Comparison of ENCODE assay signal across 1 cellular context in genomic region chr12:132886529-132887477, GRCh38.
TF ChIP-seq lines count a peak whose summit lies in the region.

No MANE protein-coding gene starts in this region.

TF ChIP-seq in K562, 482 proteins besides CTCF, POLR2A, EP300 and RAD21 (continued from another document):
- TF ChIP-seq, protein P1, sequence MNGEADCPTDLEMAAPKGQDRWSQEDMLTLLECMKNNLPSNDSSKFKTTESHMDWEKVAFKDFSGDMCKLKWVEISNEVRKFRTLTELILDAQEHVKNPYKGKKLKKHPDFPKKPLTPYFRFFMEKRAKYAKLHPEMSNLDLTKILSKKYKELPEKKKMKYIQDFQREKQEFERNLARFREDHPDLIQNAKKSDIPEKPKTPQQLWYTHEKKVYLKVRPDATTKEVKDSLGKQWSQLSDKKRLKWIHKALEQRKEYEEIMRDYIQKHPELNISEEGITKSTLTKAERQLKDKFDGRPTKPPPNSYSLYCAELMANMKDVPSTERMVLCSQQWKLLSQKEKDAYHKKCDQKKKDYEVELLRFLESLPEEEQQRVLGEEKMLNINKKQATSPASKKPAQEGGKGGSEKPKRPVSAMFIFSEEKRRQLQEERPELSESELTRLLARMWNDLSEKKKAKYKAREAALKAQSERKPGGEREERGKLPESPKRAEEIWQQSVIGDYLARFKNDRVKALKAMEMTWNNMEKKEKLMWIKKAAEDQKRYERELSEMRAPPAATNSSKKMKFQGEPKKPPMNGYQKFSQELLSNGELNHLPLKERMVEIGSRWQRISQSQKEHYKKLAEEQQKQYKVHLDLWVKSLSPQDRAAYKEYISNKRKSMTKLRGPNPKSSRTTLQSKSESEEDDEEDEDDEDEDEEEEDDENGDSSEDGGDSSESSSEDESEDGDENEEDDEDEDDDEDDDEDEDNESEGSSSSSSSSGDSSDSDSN (IDR thresholded peaks at IDR 0.05; ENCODE audit: borderline replicate concordance in 1 of 2, low read depth in 2 of 2, low read length in 2 of 2): peak; percentile 52 to 68; a peak in 1 of 4 replicates
- no peak for TF ChIP-seq ZBTB5 (IDR thresholded peaks at IDR 0.05)
- no peak for TF ChIP-seq ZNF75A (CRISPR knock-in tag; IDR thresholded peaks at IDR 0.05)
- no peak for TF ChIP-seq FOXJ3 (CRISPR knock-in tag; IDR thresholded peaks at IDR 0.05)
- TF ChIP-seq ZNF174 (CRISPR knock-in tag; IDR thresholded peaks at IDR 0.05): no peak
- no peak for TF ChIP-seq ELK1 (CRISPR knock-in tag; IDR thresholded peaks at IDR 0.05)
- TF ChIP-seq NRF1 (conservative IDR thresholded peaks at IDR 0.05 in 1 of 2, IDR thresholded peaks at IDR 0.05 in 1 of 2): peak in 1 of 2 experiments; percentile 42; a peak in 2 of 4 replicates
- TF ChIP-seq, protein P2, sequence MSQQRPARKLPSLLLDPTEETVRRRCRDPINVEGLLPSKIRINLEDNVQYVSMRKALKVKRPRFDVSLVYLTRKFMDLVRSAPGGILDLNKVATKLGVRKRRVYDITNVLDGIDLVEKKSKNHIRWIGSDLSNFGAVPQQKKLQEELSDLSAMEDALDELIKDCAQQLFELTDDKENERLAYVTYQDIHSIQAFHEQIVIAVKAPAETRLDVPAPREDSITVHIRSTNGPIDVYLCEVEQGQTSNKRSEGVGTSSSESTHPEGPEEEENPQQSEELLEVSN (IDR thresholded peaks at IDR 0.05; ENCODE audit: borderline replicate concordance in 1 of 2, extremely low read depth in 1 of 2, insufficient read depth in 1 of 2, insufficient read length in 1 of 2, low read depth in 1 of 2, low read length in 1 of 2, poor library complexity in 1 of 2, severe bottlenecking in 1 of 2): peak in 1 of 2 experiments; percentile 34
- TF ChIP-seq, protein P3, sequence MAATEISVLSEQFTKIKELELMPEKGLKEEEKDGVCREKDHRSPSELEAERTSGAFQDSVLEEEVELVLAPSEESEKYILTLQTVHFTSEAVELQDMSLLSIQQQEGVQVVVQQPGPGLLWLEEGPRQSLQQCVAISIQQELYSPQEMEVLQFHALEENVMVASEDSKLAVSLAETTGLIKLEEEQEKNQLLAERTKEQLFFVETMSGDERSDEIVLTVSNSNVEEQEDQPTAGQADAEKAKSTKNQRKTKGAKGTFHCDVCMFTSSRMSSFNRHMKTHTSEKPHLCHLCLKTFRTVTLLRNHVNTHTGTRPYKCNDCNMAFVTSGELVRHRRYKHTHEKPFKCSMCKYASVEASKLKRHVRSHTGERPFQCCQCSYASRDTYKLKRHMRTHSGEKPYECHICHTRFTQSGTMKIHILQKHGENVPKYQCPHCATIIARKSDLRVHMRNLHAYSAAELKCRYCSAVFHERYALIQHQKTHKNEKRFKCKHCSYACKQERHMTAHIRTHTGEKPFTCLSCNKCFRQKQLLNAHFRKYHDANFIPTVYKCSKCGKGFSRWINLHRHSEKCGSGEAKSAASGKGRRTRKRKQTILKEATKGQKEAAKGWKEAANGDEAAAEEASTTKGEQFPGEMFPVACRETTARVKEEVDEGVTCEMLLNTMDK (IDR thresholded peaks at IDR 0.05; ENCODE audit: borderline replicate concordance, insufficient read depth, low read depth, low read length, poor library complexity, severe bottlenecking): no peak
- no peak for TF ChIP-seq FIP1L1 (IDR thresholded peaks at IDR 0.05; ENCODE audit: low read depth, low read length, poor library complexity, severe bottlenecking)
